ENCODE assay signal across 22 cellular contexts in genomic region chr19:28456264-28456663, GRCh38.
"Had no signal": no experiment of that assay in that cellular context is flagged by ENCODE, and none has a peak within 500 bp of the region (broad histone marks: within the 10 kb centered on the region; RNA-seq: fewer than 3 reads in every experiment).

No MANE protein-coding gene starts in this region.

- H3K27me3 Mint-ChIP-seq: activated CD8-positive, alpha-beta memory T cell treated with anti-CD3 and anti-CD28 coated beads, Interleukin-2, amount 10 ng/mL, durations not matched to agents 7 days and 5 days had no signal

- H3K4me1 Mint-ChIP-seq: activated CD8-positive, alpha-beta memory T cell treated with anti-CD3 and anti-CD28 coated beads, Interleukin-2, amount 10 ng/mL, durations not matched to agents 7 days and 5 days; natural killer cell had no signal

- H3K4me3 Mint-ChIP-seq: activated CD8-positive, alpha-beta memory T cell treated with anti-CD3 and anti-CD28 coated beads, Interleukin-2, amount 10 ng/mL, durations not matched to agents 7 days and 5 days; natural killer cell had no signal

- H3K36me3 Mint-ChIP-seq: activated CD8-positive, alpha-beta memory T cell treated with anti-CD3 and anti-CD28 coated beads, Interleukin-2, amount 10 ng/mL, durations not matched to agents 7 days and 5 days; activated naive CD4-positive, alpha-beta T cell treated with anti-CD3 and anti-CD28 coated beads, Interleukin-2, amount 50 U/mL, for 72 hours; natural killer cell had no signal

- H3K27ac ChIP-seq: heart right ventricle, neutrophil, ovary, psoas muscle, right atrium auricular region, transverse colon had no signal

- H3K9me3 ChIP-seq: heart right ventricle, neutrophil, psoas muscle, right atrium auricular region, transverse colon had no signal

- H3K27ac Mint-ChIP-seq: activated CD8-positive, alpha-beta memory T cell treated with anti-CD3 and anti-CD28 coated beads, Interleukin-2, amount 10 ng/mL, durations not matched to agents 7 days and 5 days; activated naive CD4-positive, alpha-beta T cell treated with anti-CD3 and anti-CD28 coated beads, Interleukin-2, amount 50 U/mL, for 72 hours; natural killer cell had no signal

- DNase-seq: activated CD4-positive, CD25-positive, alpha-beta regulatory T cell; activated CD8-positive, alpha-beta memory T cell treated with anti-CD3 and anti-CD28 coated beads, Interleukin-2, amount 10 ng/mL, durations not matched to agents 7 days and 5 days; activated T-cell treated with anti-CD3 and anti-CD28 coated beads for 4 hours; central memory CD4-positive, alpha-beta T cell; dermis blood vessel endothelial cell; effector CD8-positive, alpha-beta T cell; erythroblast; foreskin fibroblast; heart right ventricle; islet precursor cell; left cardiac atrium; midbrain; natural killer cell; ovary; psoas muscle; stimulated activated CD4-positive, alpha-beta T cell treated with anti-CD3 and anti-CD28 coated beads, Interleukin-4, amount 100 ng/mL, for 1 hour; T1000; transverse colon had no signal

- H3K36me3 ChIP-seq: heart right ventricle, neutrophil, ovary, right atrium auricular region, transverse colon had no signal

- H3K27me3 ChIP-seq: neutrophil, ovary, right atrium auricular region, transverse colon had no signal

- H3K9me3 Mint-ChIP-seq: natural killer cell had no signal

- ATAC-seq: activated CD8-positive, alpha-beta memory T cell treated with anti-CD3 and anti-CD28 coated beads, Interleukin-2, amount 10 ng/mL, durations not matched to agents 7 days and 5 days; heart right ventricle; left cardiac atrium; natural killer cell; psoas muscle; SK-N-SH treated with all-trans-retinoic acid at 6 μM for 48 hours had no signal

- H3K4me3 ChIP-seq: heart right ventricle, ovary, psoas muscle, right atrium auricular region, transverse colon had no signal

- H3K4me1 ChIP-seq: heart right ventricle, psoas muscle, right atrium auricular region, transverse colon had no signal
